10 cellular contexts compared by ENCODE assay signal in genomic region chr3:71008350-71008923, GRCh38.
A peak's percentile ranks its signal among the peaks of the same experiment; 100 is the strongest.
DNase-seq lines count a peak whose midpoint lies in the region; ATAC-seq and TF ChIP-seq lines count a peak whose summit lies in the region.
"Had no signal": no experiment of that assay in that cellular context is flagged by ENCODE, and none has a peak within 500 bp of the region (broad histone marks: within the 10 kb centered on the region; RNA-seq: fewer than 3 reads in every experiment).

No MANE protein-coding gene starts in this region.

- DNase-seq in MCF 10A (ENCODE audit: unreplicated experiment) (no peak), breast epithelium (ENCODE audit: low spot score in 2 of 2) (no peak), naive B cell (peak; percentile 28), type B pancreatic cell (ENCODE audit: extremely low spot score, unreplicated experiment) (no peak), retina (no peak), Kasumi-1 (lab: John Stamatoyannopoulos, UW) (no peak), COR-L47 (lab: John Stamatoyannopoulos, UW) (no peak)
- DNase-seq: NCI-H2029 had no signal

- intact Hi-C loops in MCF 10A (cut with micrococcal nuclease) = loop anchor here (5.0 to 10.0 kb wide), 2 partner anchors 494 to 646 kb away; no protein-coding TSS in a partner anchor
- intact Hi-C loops in breast epithelium (cut with DNase I; ENCODE audit: low total_unique reads) = no loop called here

- no peaks in the 10 kb centered on the region for H3K27me3 ChIP-seq in breast epithelium

- H3K36me3 Mint-ChIP-seq in MCF 10A (ENCODE audit: insufficient read depth, unreplicated experiment) (peaks cover 13% of the 10 kb centered on the region), brain (peaks cover 4% of the 10 kb centered on the region), naive B cell (peaks cover 0 to 7% of the 10 kb centered on the region in 2 donors), type B pancreatic cell (peaks cover 8% of the 10 kb centered on the region)

- CTCF ChIA-PET in MCF 10A (lab: Yijun Ruan, JAX) = interaction anchor here (0.5 to 2.4 kb wide), 9 partner anchors 43 to 578 kb away, joined by 3 to 10 read pairs (median 3); no protein-coding TSS in a partner anchor

- POLR2A ChIA-PET in MCF 10A (lab: Yijun Ruan, JAX) = interaction anchor here (0.6 to 1.3 kb wide), 2 partner anchors 343 to 650 kb away, joined by 4 read pairs; no protein-coding TSS in a partner anchor

- H3K9me3 ChIP-seq in breast epithelium = no peaks in the 10 kb centered on the region

- H3K4me1 ChIP-seq in breast epithelium = peaks cover 0 to 14% of the 10 kb centered on the region in 2 donors

- no peak overlapping the region for H3K27ac ChIP-seq in breast epithelium
- H3K27ac ChIP-seq: C4-2B had no signal

- no peak overlapping the region for H3K4me3 ChIP-seq in breast epithelium

- H3K4me3 Mint-ChIP-seq in MCF 10A (ENCODE audit: unreplicated experiment) (no peak overlapping the region), brain (peak overlapping the region in 1 of 5 experiments; percentile 36), naive B cell (peak overlapping the region in 4 of 8 donors; percentile 8 to 37 (median 21)), type B pancreatic cell (peak overlapping the region; percentile 7)

- peak; percentile 3 to 21 for ATAC-seq in naive B cell (ENCODE audit: low read depth in 2 of 2)

- no peak for TF ChIP-seq POLR2A in breast epithelium (IDR thresholded peaks at IDR 0.05)

- TF ChIP-seq CTCF in MCF 10A (IDR thresholded peaks at IDR 0.05; ENCODE audit: unreplicated experiment) (no peak), breast epithelium (IDR thresholded peaks at IDR 0.05) (no peak), brain (conservative IDR thresholded peaks at IDR 0.05) (no peak), type B pancreatic cell (conservative IDR thresholded peaks at IDR 0.05) (no peak)

- no peaks in the 10 kb centered on the region for H3K36me3 ChIP-seq in breast epithelium

- H3K27me3 Mint-ChIP-seq in MCF 10A (ENCODE audit: insufficient read depth, unreplicated experiment) (no peaks in the 10 kb centered on the region), brain (no peaks in the 10 kb centered on the region), naive B cell (no peaks in the 10 kb centered on the region), type B pancreatic cell (no peaks in the 10 kb centered on the region)

- BruUV-seq in MCF 10A (replicated peaks; lab: Mats Ljungman, UMichigan) = no TSS peak

- H3K27ac Mint-ChIP-seq in MCF 10A (ENCODE audit: low read depth, unreplicated experiment) (peak overlapping the region; percentile 63), brain (peak overlapping the region in 4 of 5 experiments; percentile 4 to 68 (median 38)), naive B cell (peak overlapping the region; percentile 80 to 95 (median 90)), type B pancreatic cell (peak overlapping the region; percentile 76)

- H3K9me3 Mint-ChIP-seq in MCF 10A (ENCODE audit: unreplicated experiment) (no peaks in the 10 kb centered on the region), brain (peaks cover under 1 to 3% (median 3%) of the 10 kb centered on the region in 5 experiments), naive B cell (no peaks in the 10 kb centered on the region), type B pancreatic cell (no peaks in the 10 kb centered on the region)

- H3K4me1 Mint-ChIP-seq in MCF 10A (ENCODE audit: insufficient read depth, unreplicated experiment) (peaks cover 15% of the 10 kb centered on the region), brain (peaks cover 52% of the 10 kb centered on the region), naive B cell (peaks cover 33 to 66% (median 51%) of the 10 kb centered on the region in 3 donors), type B pancreatic cell (ENCODE audit: unreplicated experiment) (peaks cover 41% of the 10 kb centered on the region)

Comparison
In these comparisons a context has a peak if more than half of its experiments do, and no peak if none do; other contexts are left out.
1. H3K27ac Mint-ChIP-seq: peak in every context shown above with its lines; median percentile 90 in naive B cell; 76 in type B pancreatic cell; 63 in MCF 10A; 38 in brain.